ENCODE assay signal across 23 cellular contexts in genomic region chr3:153673853-153674252, GRCh38.
DNase-seq lines count a peak whose midpoint lies in the region; ATAC-seq and TF ChIP-seq lines count a peak whose summit lies in the region.
"Had no signal": no experiment of that assay in that cellular context is flagged by ENCODE, and none has a peak within 500 bp of the region (broad histone marks: within the 10 kb centered on the region; RNA-seq: fewer than 3 reads in every experiment).

No MANE protein-coding gene starts in this region.

- CTCF ChIA-PET in activated CD4-positive, alpha-beta T cell treated with anti-CD3 and anti-CD28 coated beads, Interleukin-2, amount 10 ng/mL, durations not matched to agents 7 days and 5 days (lab: Charles Lee): no interaction called here

- peak; percentile 57 for ATAC-seq in activated naive CD8-positive, alpha-beta T cell treated with anti-CD3 and anti-CD28 coated beads, Interleukin-2, amount 50 U/mL, for 24 hours
- ATAC-seq in GM21717 (IDR thresholded peaks at IDR 0.05; ENCODE audit: unreplicated experiment): no peak
- no peak for ATAC-seq in T-helper 17 cell
- ATAC-seq: CD8-positive, alpha-beta T cell; GM12878 had no signal

- peaks cover 3% of the 10 kb centered on the region for H3K27me3 Mint-ChIP-seq in activated CD4-positive, alpha-beta T cell treated with anti-CD3 and anti-CD28 coated beads, Interleukin-2, amount 10 ng/mL, durations not matched to agents 24 days and 14 days
- no peaks in the 10 kb centered on the region for H3K27me3 Mint-ChIP-seq in activated CD4-positive, alpha-beta T cell treated with anti-CD3 and anti-CD28 coated beads, Interleukin-2, amount 10 ng/mL, durations not matched to agents 7 days and 5 days
- peaks cover 3% of the 10 kb centered on the region for H3K27me3 Mint-ChIP-seq in activated naive CD8-positive, alpha-beta T cell treated with anti-CD3 and anti-CD28 coated beads, Interleukin-2, amount 50 U/mL, for 24 hours
- peaks cover 3% of the 10 kb centered on the region for H3K27me3 Mint-ChIP-seq in activated naive CD8-positive, alpha-beta T cell treated with anti-CD3 and anti-CD28 coated beads for 36 hours
- H3K27me3 Mint-ChIP-seq in T-helper 17 cell: no peaks in the 10 kb centered on the region

- peak overlapping the region; percentile 2 for H3K27ac Mint-ChIP-seq in activated CD4-positive, alpha-beta T cell treated with anti-CD3 and anti-CD28 coated beads, Interleukin-2, amount 10 ng/mL, durations not matched to agents 24 days and 14 days
- no peak overlapping the region for H3K27ac Mint-ChIP-seq in activated CD4-positive, alpha-beta T cell treated with anti-CD3 and anti-CD28 coated beads, Interleukin-2, amount 10 ng/mL, durations not matched to agents 7 days and 5 days
- H3K27ac Mint-ChIP-seq in activated naive CD8-positive, alpha-beta T cell treated with anti-CD3 and anti-CD28 coated beads, Interleukin-2, amount 50 U/mL, for 24 hours: no peak overlapping the region
- no peak overlapping the region for H3K27ac Mint-ChIP-seq in activated naive CD8-positive, alpha-beta T cell treated with anti-CD3 and anti-CD28 coated beads for 36 hours
- H3K27ac Mint-ChIP-seq in T-helper 17 cell: no peak overlapping the region
- H3K27ac Mint-ChIP-seq: CD8-positive, alpha-beta T cell; H9 had no signal

- H3K9me3 ChIP-seq in T-helper 17 cell (ENCODE audit: control insufficient read depth, low read length, poor library complexity, severe bottlenecking): no peaks in the 10 kb centered on the region

- POLR2A ChIA-PET in activated CD4-positive, alpha-beta T cell treated with anti-CD3 and anti-CD28 coated beads, Interleukin-2, amount 10 ng/mL, durations not matched to agents 7 days and 5 days (lab: Charles Lee): no interaction called here

- no peak overlapping the region for H3K4me3 ChIP-seq in epithelial cell of esophagus (ENCODE audit: low read length)
- H3K4me3 ChIP-seq: GM12878, GM23248 had no signal

- no peak for DNase-seq in activated CD4-positive, alpha-beta T cell treated with anti-CD3 and anti-CD28 coated beads, Interleukin-2, amount 10 ng/mL, durations not matched to agents 24 days and 14 days
- no peak for DNase-seq in activated CD4-positive, alpha-beta T cell treated with anti-CD3 and anti-CD28 coated beads, Interleukin-2, amount 10 ng/mL, durations not matched to agents 7 days and 5 days
- no peak for DNase-seq in activated naive CD8-positive, alpha-beta T cell treated with anti-CD3 and anti-CD28 coated beads, Interleukin-2, amount 50 U/mL, for 24 hours
- DNase-seq in activated naive CD8-positive, alpha-beta T cell treated with anti-CD3 and anti-CD28 coated beads for 36 hours: no peak
- peak; percentile 6 for DNase-seq in epithelial cell of esophagus (ENCODE audit: low read depth)
- no peak for DNase-seq in T-helper 17 cell
- no peak for DNase-seq in HuH-7 (ENCODE audit: low spot score)
- DNase-seq: AML-193; C1 segment of cervical spinal cord; CD8-positive, alpha-beta T cell; DND-41; GM23248; H9; IMR-90; MV-4-11; NCI-H1105 treated with DMSO at 0.1 percent for 48 hours; NCI-H2029 treated with DMSO at 0.1 percent for 48 hours; NCI-H226; NCI-H510A treated with DMSO at 0.1 percent for 48 hours; NCI-H748 treated with DMSO at 0.1 percent for 48 hours; SIG-M5 had no signal

- H3K36me3 Mint-ChIP-seq in activated CD4-positive, alpha-beta T cell treated with anti-CD3 and anti-CD28 coated beads, Interleukin-2, amount 10 ng/mL, durations not matched to agents 24 days and 14 days (ENCODE audit: low read depth): peaks cover 3% of the 10 kb centered on the region
- no peaks in the 10 kb centered on the region for H3K36me3 Mint-ChIP-seq in activated CD4-positive, alpha-beta T cell treated with anti-CD3 and anti-CD28 coated beads, Interleukin-2, amount 10 ng/mL, durations not matched to agents 7 days and 5 days (ENCODE audit: low read depth)
- no peaks in the 10 kb centered on the region for H3K36me3 Mint-ChIP-seq in activated naive CD8-positive, alpha-beta T cell treated with anti-CD3 and anti-CD28 coated beads, Interleukin-2, amount 50 U/mL, for 24 hours (ENCODE audit: low read depth)
- no peaks in the 10 kb centered on the region for H3K36me3 Mint-ChIP-seq in activated naive CD8-positive, alpha-beta T cell treated with anti-CD3 and anti-CD28 coated beads for 36 hours
- H3K36me3 Mint-ChIP-seq in T-helper 17 cell (ENCODE audit: low read depth): no peaks in the 10 kb centered on the region
- H3K36me3 Mint-ChIP-seq: CD8-positive, alpha-beta T cell had no signal

- peaks cover 17% of the 10 kb centered on the region for H3K9me3 Mint-ChIP-seq in activated CD4-positive, alpha-beta T cell treated with anti-CD3 and anti-CD28 coated beads, Interleukin-2, amount 10 ng/mL, durations not matched to agents 24 days and 14 days
- no peaks in the 10 kb centered on the region for H3K9me3 Mint-ChIP-seq in activated CD4-positive, alpha-beta T cell treated with anti-CD3 and anti-CD28 coated beads, Interleukin-2, amount 10 ng/mL, durations not matched to agents 7 days and 5 days
- peaks cover 7% of the 10 kb centered on the region for H3K9me3 Mint-ChIP-seq in activated naive CD8-positive, alpha-beta T cell treated with anti-CD3 and anti-CD28 coated beads, Interleukin-2, amount 50 U/mL, for 24 hours
- H3K9me3 Mint-ChIP-seq in activated naive CD8-positive, alpha-beta T cell treated with anti-CD3 and anti-CD28 coated beads for 36 hours: no peaks in the 10 kb centered on the region
- H3K9me3 Mint-ChIP-seq: CD8-positive, alpha-beta T cell; H9 had no signal

- no peak for TF ChIP-seq CTCF in epithelial cell of esophagus (IDR thresholded peaks at IDR 0.05; ENCODE audit: insufficient read depth, low read depth, low read length, missing control alignments)

- H3K4me1 Mint-ChIP-seq in activated CD4-positive, alpha-beta T cell treated with anti-CD3 and anti-CD28 coated beads, Interleukin-2, amount 10 ng/mL, durations not matched to agents 24 days and 14 days: peaks cover 10% of the 10 kb centered on the region
- peaks cover 10% of the 10 kb centered on the region for H3K4me1 Mint-ChIP-seq in activated CD4-positive, alpha-beta T cell treated with anti-CD3 and anti-CD28 coated beads, Interleukin-2, amount 10 ng/mL, durations not matched to agents 7 days and 5 days
- H3K4me1 Mint-ChIP-seq in activated naive CD8-positive, alpha-beta T cell treated with anti-CD3 and anti-CD28 coated beads, Interleukin-2, amount 50 U/mL, for 24 hours: no peaks in the 10 kb centered on the region
- H3K4me1 Mint-ChIP-seq in activated naive CD8-positive, alpha-beta T cell treated with anti-CD3 and anti-CD28 coated beads for 36 hours: peaks cover 3% of the 10 kb centered on the region
- peaks cover 2% of the 10 kb centered on the region for H3K4me1 Mint-ChIP-seq in T-helper 17 cell
- H3K4me1 Mint-ChIP-seq: H9 had no signal

- H3K4me3 Mint-ChIP-seq in activated CD4-positive, alpha-beta T cell treated with anti-CD3 and anti-CD28 coated beads, Interleukin-2, amount 10 ng/mL, durations not matched to agents 24 days and 14 days: no peak overlapping the region
- no peak overlapping the region for H3K4me3 Mint-ChIP-seq in activated CD4-positive, alpha-beta T cell treated with anti-CD3 and anti-CD28 coated beads, Interleukin-2, amount 10 ng/mL, durations not matched to agents 7 days and 5 days
- H3K4me3 Mint-ChIP-seq in activated naive CD8-positive, alpha-beta T cell treated with anti-CD3 and anti-CD28 coated beads, Interleukin-2, amount 50 U/mL, for 24 hours: no peak overlapping the region
- no peak overlapping the region for H3K4me3 Mint-ChIP-seq in activated naive CD8-positive, alpha-beta T cell treated with anti-CD3 and anti-CD28 coated beads for 36 hours
- H3K4me3 Mint-ChIP-seq in T-helper 17 cell: no peak overlapping the region
- H3K4me3 Mint-ChIP-seq: CD8-positive, alpha-beta T cell; H9 had no signal

- intact Hi-C loops in activated CD4-positive, alpha-beta T cell treated with anti-CD3 and anti-CD28 coated beads, Interleukin-2, amount 10 ng/mL, durations not matched to agents 24 days and 14 days (cut with micrococcal nuclease): loop anchor here (1.0 kb wide), 1 partner anchor 48 kb away; no protein-coding TSS in a partner anchor
